In the genomic region with DNA sequence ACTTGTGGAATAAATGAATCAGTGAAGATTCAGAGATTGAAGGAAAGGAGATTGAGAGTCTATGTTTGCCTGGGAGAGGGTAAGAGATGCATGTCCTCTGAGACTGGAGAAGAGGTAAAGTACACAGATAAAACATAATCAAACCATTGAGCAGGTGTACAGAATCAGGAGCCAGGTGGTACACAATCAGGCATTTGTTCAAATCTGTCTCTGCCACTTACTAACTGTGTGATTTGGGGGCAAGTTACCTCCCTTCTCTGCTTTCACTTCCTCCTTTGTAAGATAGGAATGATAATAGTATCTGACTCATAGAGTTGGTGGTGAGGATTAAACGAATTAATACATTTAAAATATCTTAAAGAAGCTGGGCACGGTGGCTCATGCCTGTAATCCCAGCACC, we compare ENCODE assay signal across 12 cellular contexts.
A peak's percentile ranks its signal among the peaks of the same experiment; 100 is the strongest.
DNase-seq lines count a peak whose midpoint lies in the region; ATAC-seq and TF ChIP-seq lines count a peak whose summit lies in the region.
"Had no signal": no experiment of that assay in that cellular context is flagged by ENCODE, and none has a peak within 500 bp of the region (broad histone marks: within the 10 kb centered on the region; RNA-seq: fewer than 3 reads in every experiment).

No MANE protein-coding gene starts in this region.

- peak; percentile 64 for ATAC-seq in GM19372 (IDR thresholded peaks at IDR 0.05; ENCODE audit: low read depth, unreplicated experiment)
- peak; percentile 69 for ATAC-seq in HG03342 (IDR thresholded peaks at IDR 0.05; ENCODE audit: unreplicated experiment)
- no peak for ATAC-seq in HG02885 (IDR thresholded peaks at IDR 0.05; ENCODE audit: poor library complexity, unreplicated experiment)
- ATAC-seq in GM21619 (IDR thresholded peaks at IDR 0.05; ENCODE audit: unreplicated experiment), result no peak

- H3K36me3 ChIP-seq in A673 (ENCODE audit: insufficient read depth, low read length, poor library complexity, severe bottlenecking), result no peaks in the 10 kb centered on the region
- no peaks in the 10 kb centered on the region for H3K36me3 ChIP-seq in OCI-LY3 (replicated peaks; ENCODE audit: low read depth, low read length)

- H3K9me3 ChIP-seq in A673 (ENCODE audit: low read depth, low read length, poor library complexity, severe bottlenecking), result no peaks in the 10 kb centered on the region
- no peaks in the 10 kb centered on the region for H3K9me3 ChIP-seq in OCI-LY3 (ENCODE audit: insufficient read depth, low read length)

- no peak overlapping the region for H3K9ac ChIP-seq in OCI-LY3 (ENCODE audit: low read length)

- TF ChIP-seq CTCF in A673 (conservative IDR thresholded peaks at IDR 0.05; ENCODE audit: low read depth, low read length) (no peak), OCI-LY3 (IDR thresholded peaks at IDR 0.05; ENCODE audit: low read depth, low read length) (no peak)

- BruUV-seq in A673 (replicated peaks; lab: Mats Ljungman, UMichigan), result no TSS peak

- intact Hi-C loops in A673 (cut with micrococcal nuclease; ENCODE audit: unreplicated experiment), result no loop called here

- no peak overlapping the region for H3K27ac ChIP-seq in A673 (ENCODE audit: low read depth, low read length, poor library complexity, severe bottlenecking)
- no peak overlapping the region for H3K27ac ChIP-seq in OCI-LY3 (ENCODE audit: low read length)

- POLR2A ChIA-PET in A673 (lab: Charles Lee; ENCODE audit: low non-redundant PET), result no interaction called here

- H3K4me2 ChIP-seq in OCI-LY3 (ENCODE audit: low read length), result peak overlapping the region; percentile 27; the same call in 1 of the 2 replicates

- H3K4me3 ChIP-seq in A673 (ENCODE audit: low read depth, low read length, poor library complexity, severe bottlenecking) (no peak overlapping the region), OCI-LY3 (ENCODE audit: low read length) (no peak overlapping the region)

- H3K4me1 ChIP-seq in A673 (ENCODE audit: insufficient read depth, low read length, poor library complexity, severe bottlenecking) (no peaks in the 10 kb centered on the region), OCI-LY3 (ENCODE audit: low read length) (peaks cover 22% of the 10 kb centered on the region)

- H3K79me2 ChIP-seq in OCI-LY3 (ENCODE audit: low read length), result no peaks in the 10 kb centered on the region

- H4K20me1 ChIP-seq in OCI-LY3 (ENCODE audit: insufficient read depth, low read length), result no peaks in the 10 kb centered on the region

- H3K27me3 ChIP-seq in A673 (replicated peaks; ENCODE audit: insufficient read depth, low read depth, low read length, poor library complexity) (peaks cover 3% of the 10 kb centered on the region), OCI-LY3 (ENCODE audit: low read depth, low read length) (no peaks in the 10 kb centered on the region)

- CTCF ChIA-PET in A673 (lab: Charles Lee), result no interaction called here

- DNase-seq in A673 (ENCODE audit: low spot score) (peak; percentile 41), mesenteric fat pad (ENCODE audit: low spot score) (no peak), cerebellar nuclear complex (lab: John Stamatoyannopoulos, UW) (no peak)
- DNase-seq: activated CD4-positive, alpha-beta memory T cell treated with anti-CD3 and anti-CD28 coated beads, Interleukin-2, amount 10 ng/mL, durations not matched to agents 7 days and 5 days; AML-193; NCI-H146; stimulated activated CD4-positive, alpha-beta T cell treated with anti-CD3 and anti-CD28 coated beads, Interleukin-1b, Interleukin-23, amount 100 ng/mL, for 48 hours had no signal

- no peak overlapping the region for H2AFZ ChIP-seq in OCI-LY3 (ENCODE audit: low read depth, low read length)

Comparison
In these comparisons a context has a peak if more than half of its experiments do, and no peak if none do; other contexts are left out.
1. ATAC-seq: peak in GM19372 (single experiment) and HG03342 (single experiment); none in HG02885 (single experiment) and GM21619 (single experiment).